In genomic region chr19:53463263-53463662, GRCh38 we compare ENCODE assay signal across 11 cellular contexts. TPM values are rescaled to one million over a fixed set of nuclear protein-coding genes. Genes with fewer than 3 reads are reported as not detected.
DNase-seq lines count a peak whose midpoint lies in the region; ATAC-seq, FAIRE-seq and TF ChIP-seq lines count a peak whose summit lies in the region.
"Had no signal": no experiment of that assay in that cellular context is flagged by ENCODE, and none has a peak within 500 bp of the region (broad histone marks: within the 10 kb centered on the region; RNA-seq: fewer than 3 reads in every experiment).

No MANE protein-coding gene starts in this region.

- no peak overlapping the region for H3K4me3 ChIP-seq in astrocyte (ENCODE audit: insufficient read depth, low read depth, low read length)
- H3K4me3 ChIP-seq in iPS-15b (ENCODE audit: low read depth, low read length), result peak overlapping the region; percentile 58
- H3K4me3 ChIP-seq in skeletal muscle satellite cell (ENCODE audit: low read length), result no peak overlapping the region
- H3K4me3 ChIP-seq: suprapubic skin had no signal

- no peaks in the 10 kb centered on the region for H3K4me1 Mint-ChIP-seq in astrocyte (ENCODE audit: low read depth, unreplicated experiment)

- TF ChIP-seq CTCF in astrocyte (IDR thresholded peaks at IDR 0.05; ENCODE audit: insufficient read depth, low read depth, low read length), result no peak

- peaks cover 13% of the 10 kb centered on the region for H3K36me3 Mint-ChIP-seq in astrocyte (ENCODE audit: low read depth, unreplicated experiment)
- H3K36me3 Mint-ChIP-seq in activated naive CD4-positive, alpha-beta T cell treated with anti-CD3 and anti-CD28 coated beads, Interleukin-2, amount 50 U/mL, for 72 hours, result peaks cover 37 to 59% of the 10 kb centered on the region in 2 donors

- no peaks in the 10 kb centered on the region for H4K20me1 ChIP-seq in astrocyte (ENCODE audit: insufficient read depth, low read length)

- H3K4me1 ChIP-seq in astrocyte (ENCODE audit: insufficient read depth, low read length), result no peaks in the 10 kb centered on the region
- peaks cover 2% of the 10 kb centered on the region for H3K4me1 ChIP-seq in iPS-15b (ENCODE audit: control insufficient read depth, insufficient read depth, low read length)
- H3K4me1 ChIP-seq in skeletal muscle satellite cell (ENCODE audit: control insufficient read depth, insufficient read depth, low read length), result no peaks in the 10 kb centered on the region

- H3K4me2 ChIP-seq in astrocyte (ENCODE audit: low read length) (no peak overlapping the region), skeletal muscle satellite cell (ENCODE audit: low read length) (peak overlapping the region; percentile 20)

- H3K27ac Mint-ChIP-seq in astrocyte (ENCODE audit: unreplicated experiment), result no peak overlapping the region
- no peak overlapping the region for H3K27ac Mint-ChIP-seq in activated naive CD4-positive, alpha-beta T cell treated with anti-CD3 and anti-CD28 coated beads, Interleukin-2, amount 50 U/mL, for 72 hours

- H3K9me3 ChIP-seq in astrocyte (ENCODE audit: insufficient read depth, low read depth, low read length) (no peaks in the 10 kb centered on the region), iPS-15b (ENCODE audit: control insufficient read depth, insufficient read depth, low read length) (no peaks in the 10 kb centered on the region), skeletal muscle satellite cell (replicated peaks; ENCODE audit: low read length) (peaks cover 5% of the 10 kb centered on the region)

- H3K9ac ChIP-seq in astrocyte (ENCODE audit: low read length), result no peak overlapping the region
- H3K9ac ChIP-seq in iPS-15b (ENCODE audit: low read depth, low read length), result no peak overlapping the region
- no peak overlapping the region for H3K9ac ChIP-seq in skeletal muscle satellite cell (ENCODE audit: low read depth, low read length)

- DNase-seq in DMS153 treated with DMSO at 0.1 percent for 48 hours (lab: John Stamatoyannopoulos, UW; ENCODE audit: unreplicated experiment), result peak; percentile 3
- no peak for DNase-seq in DMS153 (lab: John Stamatoyannopoulos, UW)
- DNase-seq in astrocyte (ENCODE audit: low read depth), result peak; percentile 18
- no peak for DNase-seq in activated naive CD4-positive, alpha-beta T cell treated with anti-CD3 and anti-CD28 coated beads, Interleukin-2, amount 50 U/mL, for 72 hours (ENCODE audit: low spot score in 2 of 2)
- DNase-seq in HT-29 (ENCODE audit: low spot score), result no peak
- DNase-seq: NCI-H345 had no signal

- no peaks in the 10 kb centered on the region for H3K79me2 ChIP-seq in astrocyte (ENCODE audit: insufficient read depth, low read length)

- no peak for ATAC-seq in HG03159 (IDR thresholded peaks at IDR 0.05; ENCODE audit: unreplicated experiment)
- no peak for ATAC-seq in activated naive CD4-positive, alpha-beta T cell treated with anti-CD3 and anti-CD28 coated beads, Interleukin-2, amount 50 U/mL, for 72 hours

- peaks cover 1% of the 10 kb centered on the region for H3K27me3 Mint-ChIP-seq in astrocyte (ENCODE audit: low read depth, unreplicated experiment)

- H2AFZ ChIP-seq in astrocyte (ENCODE audit: low read depth, low read length), result peak overlapping the region; percentile 26

- FAIRE-seq in astrocyte (lab: Jason Lieb, UNC), result no peak
- FAIRE-seq: A204.1 had no signal

- H3K4me3 Mint-ChIP-seq in astrocyte (ENCODE audit: unreplicated experiment), result no peak overlapping the region

- no peaks in the 10 kb centered on the region for H3K36me3 ChIP-seq in astrocyte (ENCODE audit: insufficient read depth, low read length)
- H3K36me3 ChIP-seq in iPS-15b (ENCODE audit: control insufficient read depth, insufficient read depth, low read length), result no peaks in the 10 kb centered on the region
- H3K36me3 ChIP-seq in skeletal muscle satellite cell (ENCODE audit: insufficient read depth, low read length), result no peaks in the 10 kb centered on the region
- H3K36me3 ChIP-seq: suprapubic skin had no signal

- H3K27ac ChIP-seq in astrocyte (ENCODE audit: low read depth, low read length), result no peak overlapping the region
- H3K27ac ChIP-seq: suprapubic skin had no signal

- peaks cover 22% of the 10 kb centered on the region for H3K9me3 Mint-ChIP-seq in astrocyte (ENCODE audit: unreplicated experiment)
- H3K9me3 Mint-ChIP-seq in activated naive CD4-positive, alpha-beta T cell treated with anti-CD3 and anti-CD28 coated beads, Interleukin-2, amount 50 U/mL, for 72 hours, result peaks cover 28 to 45% of the 10 kb centered on the region in 2 donors

- no peaks in the 10 kb centered on the region for H3K27me3 ChIP-seq in astrocyte (ENCODE audit: insufficient read depth, low read length)
- no peaks in the 10 kb centered on the region for H3K27me3 ChIP-seq in iPS-15b (ENCODE audit: control insufficient read depth, insufficient read depth, low read length)
- H3K27me3 ChIP-seq in skeletal muscle satellite cell (ENCODE audit: control insufficient read depth, insufficient read depth, low read length), result no peaks in the 10 kb centered on the region

RNA-seq across cellular contexts. Expression of gene ZNF813, which starts 4.3 kb away (rescaled TPM):
- 3.7 and 4.1 TPM in 2 replicates for total RNA-seq in astrocyte
- 2.8 TPM in 2 replicates for total RNA-seq in skeletal muscle satellite cell (2012; rRNA removed)
- total RNA-seq in activated naive CD4-positive, alpha-beta T cell treated with anti-CD3 and anti-CD28 coated beads, Interleukin-2, amount 50 U/mL, for 72 hours, result 1 to 10 TPM; 5.6 to 7.1 TPM
- total RNA-seq in HT-29 (2014; rRNA removed; shearing (Covaris generic)), result not detected in 2 replicates

RNA-seq across cellular contexts. Expression of gene ZNF761, which starts 31.5 kb away (rescaled TPM):
- 10.3 and 11.3 TPM in 2 replicates for total RNA-seq in astrocyte
- 9.2 and 13.4 TPM in 2 replicates for total RNA-seq in skeletal muscle satellite cell (2012; rRNA removed)
- 10 to 100 TPM in 1 of 2 donors, 1 to 10 TPM in 1; 9.5 to 14.3 TPM for total RNA-seq in activated naive CD4-positive, alpha-beta T cell treated with anti-CD3 and anti-CD28 coated beads, Interleukin-2, amount 50 U/mL, for 72 hours
- total RNA-seq in HT-29 (2014; rRNA removed; shearing (Covaris generic)), result 6.2 and 6.8 TPM in 2 replicates

Comparison
In these comparisons a context has a peak if more than half of its experiments do, and no peak if none do; other contexts are left out.
1. DNase-seq: peak in DMS153 treated with DMSO at 0.1 percent for 48 hours (single experiment) and astrocyte (single experiment); none in DMS153 (single experiment), activated naive CD4-positive, alpha-beta T cell treated with anti-CD3 and anti-CD28 coated beads, Interleukin-2, amount 50 U/mL, for 72 hours (0 of 2) and HT-29 (single experiment).